8 cellular contexts compared by ENCODE assay signal in genomic region chr15:79853492-79854328, GRCh38. TPM values are rescaled to one million over a fixed set of nuclear protein-coding genes. Genes with fewer than 3 reads are reported as not detected.
A peak's percentile ranks its signal among the peaks of the same experiment; 100 is the strongest.
DNase-seq lines count a peak whose midpoint lies in the region; ATAC-seq, FAIRE-seq and TF ChIP-seq lines count a peak whose summit lies in the region.

No MANE protein-coding gene starts in this region.

- ATAC-seq in GM21360 (IDR thresholded peaks at IDR 0.05; ENCODE audit: unreplicated experiment), result peak; percentile 95
- ATAC-seq in activated T-helper 17 cell treated with anti-CD3 and anti-CD28 coated beads, Interleukin-2, amount 50 U/mL, for 72 hours (replicated peaks), result peak; percentile 98

- no peaks in the 10 kb centered on the region for H3K27me3 ChIP-seq in osteoblast (ENCODE audit: insufficient read depth, low read length)

- H2AFZ ChIP-seq in osteoblast (ENCODE audit: low read length), result no peak overlapping the region

- H3K27me3 Mint-ChIP-seq in activated T-helper 17 cell treated with anti-CD3 and anti-CD28 coated beads, Interleukin-2, amount 50 U/mL, for 72 hours, result no peaks in the 10 kb centered on the region
- no peaks in the 10 kb centered on the region for H3K27me3 Mint-ChIP-seq in type B pancreatic cell

- no peaks in the 10 kb centered on the region for H3K9me3 ChIP-seq in osteoblast (ENCODE audit: low read depth, low read length)

- no peak overlapping the region for H3K27ac ChIP-seq in osteoblast (ENCODE audit: low read depth, low read length)

- H3K36me3 ChIP-seq in osteoblast (ENCODE audit: insufficient read depth, low read length), result no peaks in the 10 kb centered on the region

- TF ChIP-seq CTCF in D721Med (IDR thresholded peaks at IDR 0.05; ENCODE audit: insufficient read depth, missing control alignments) (peak; percentile 93), foreskin fibroblast (IDR thresholded peaks at IDR 0.05; ENCODE audit: low read depth, low read length) (peak; percentile 100), osteoblast (IDR thresholded peaks at IDR 0.05; ENCODE audit: extremely low read depth, low read depth, low read length) (peak; percentile 100), type B pancreatic cell (conservative IDR thresholded peaks at IDR 0.05) (peak; percentile 97)

- peaks cover 13% of the 10 kb centered on the region for H3K4me1 Mint-ChIP-seq in activated T-helper 17 cell treated with anti-CD3 and anti-CD28 coated beads, Interleukin-2, amount 50 U/mL, for 72 hours
- peaks cover 14% of the 10 kb centered on the region for H3K4me1 Mint-ChIP-seq in type B pancreatic cell (ENCODE audit: unreplicated experiment)

- peak overlapping the region; percentile 3 for H3K27ac Mint-ChIP-seq in activated T-helper 17 cell treated with anti-CD3 and anti-CD28 coated beads, Interleukin-2, amount 50 U/mL, for 72 hours
- no peak overlapping the region for H3K27ac Mint-ChIP-seq in type B pancreatic cell

- no peak overlapping the region for H3K4me3 Mint-ChIP-seq in activated T-helper 17 cell treated with anti-CD3 and anti-CD28 coated beads, Interleukin-2, amount 50 U/mL, for 72 hours
- no peak overlapping the region for H3K4me3 Mint-ChIP-seq in type B pancreatic cell

- H3K9me3 Mint-ChIP-seq in activated T-helper 17 cell treated with anti-CD3 and anti-CD28 coated beads, Interleukin-2, amount 50 U/mL, for 72 hours, result no peaks in the 10 kb centered on the region
- H3K9me3 Mint-ChIP-seq in type B pancreatic cell, result no peaks in the 10 kb centered on the region

- peak overlapping the region; percentile 43 for H3K4me2 ChIP-seq in osteoblast (ENCODE audit: insufficient read depth, low read length)

- H4K20me1 ChIP-seq in osteoblast (ENCODE audit: insufficient read depth, low read length), result peaks cover 4% of the 10 kb centered on the region

- DNase-seq in D721Med (ENCODE audit: insufficient read length, low spot score) (no peak), HUDEP-2 (lab: John Stamatoyannopoulos, UW; ENCODE audit: unreplicated experiment in 76 of 76) (peak in 71 of 76 experiments; percentile 2 to 84 (median 55)), RPMI7951 (ENCODE audit: low read depth) (peak; percentile 73), foreskin fibroblast (peak; percentile 83 to 94), osteoblast (ENCODE audit: insufficient read length, low spot score, missing footprints) (peak; percentile 86), type B pancreatic cell (ENCODE audit: extremely low spot score, unreplicated experiment) (no peak)

- FAIRE-seq in D721Med (lab: Jason Lieb, UNC), result peak; percentile 96

- peaks cover 29% of the 10 kb centered on the region for H3K36me3 Mint-ChIP-seq in activated T-helper 17 cell treated with anti-CD3 and anti-CD28 coated beads, Interleukin-2, amount 50 U/mL, for 72 hours (ENCODE audit: low read depth)
- H3K36me3 Mint-ChIP-seq in type B pancreatic cell, result peaks cover 5% of the 10 kb centered on the region

- H3K79me2 ChIP-seq in osteoblast (ENCODE audit: insufficient read depth, low read length), result no peaks in the 10 kb centered on the region

- H3K4me3 ChIP-seq in foreskin fibroblast (ENCODE audit: low read depth in 1 of 2, low read length in 2 of 2) (no peak overlapping the region), osteoblast (ENCODE audit: insufficient read depth, low read length) (no peak overlapping the region)

- peaks cover 5% of the 10 kb centered on the region for H3K4me1 ChIP-seq in osteoblast (ENCODE audit: insufficient read depth, low read length)

RNA-seq across cellular contexts. Expression of gene MTHFS, which starts 43.1 kb away (rescaled TPM):
- total RNA-seq in RPMI7951 (2014; rRNA removed; shearing (Covaris generic)), result 43.3 and 45.5 TPM in 2 replicates
- 10 to 100 TPM; 20.3 to 29.2 TPM for total RNA-seq in activated T-helper 17 cell treated with anti-CD3 and anti-CD28 coated beads, Interleukin-2, amount 50 U/mL, for 72 hours
- 15.6 and 17.0 TPM in 2 replicates for total RNA-seq in osteoblast
- total RNA-seq in type B pancreatic cell (ENCODE audit: low replicate concordance), result 22.7 and 27.6 TPM in 2 replicates

Comparison
In these comparisons a context has a peak if more than half of its experiments do, and no peak if none do; other contexts are left out.
1. DNase-seq: peak in HUDEP-2 (71 of 76), RPMI7951 (single experiment), foreskin fibroblast (2 of 2) and osteoblast (single experiment); none in D721Med (single experiment) and type B pancreatic cell (single experiment).
2. Peak in every context shown above with its lines, with median percentiles within 50 percentile points of each other: CTCF ChIP-seq.